In genomic region chr4:40550900-40551546, GRCh38 we compare ENCODE assay signal across 8 cellular contexts.
A peak's percentile ranks its signal among the peaks of the same experiment; 100 is the strongest.
DNase-seq lines count a peak whose midpoint lies in the region; ATAC-seq, FAIRE-seq and TF ChIP-seq lines count a peak whose summit lies in the region.

No MANE protein-coding gene starts in this region.

- H3K4me2 ChIP-seq in H1 (ENCODE audit: insufficient read depth in 1 of 2, low read depth in 2 of 2, low read length in 2 of 2) = no peak overlapping the region

- no peaks in the 10 kb centered on the region for H3K23me2 ChIP-seq in H1 (ENCODE audit: low read depth, low read length)

- peaks cover 16% of the 10 kb centered on the region for H3K79me1 ChIP-seq in H1 (ENCODE audit: low read depth, low read length)

- H4K91ac ChIP-seq in H1 (replicated peaks; ENCODE audit: insufficient read length, low read length) = no peak overlapping the region

- peaks cover 27% of the 10 kb centered on the region for H3K4me1 Mint-ChIP-seq in activated CD4-positive, alpha-beta T cell treated with anti-CD3 and anti-CD28 coated beads for 36 hours
- peaks cover 10 to 11% of the 10 kb centered on the region in 2 donors for H3K4me1 Mint-ChIP-seq in natural killer cell

- H3K79me2 ChIP-seq in H1 (ENCODE audit: control insufficient read depth in 1 of 2, insufficient read depth in 2 of 2, low read length in 2 of 2) = peaks cover 0 to 58% of the 10 kb centered on the region in 2 experiments; a peak in 2 of 4 replicates

- no peaks in the 10 kb centered on the region for H3K36me3 Mint-ChIP-seq in activated CD4-positive, alpha-beta T cell treated with anti-CD3 and anti-CD28 coated beads for 36 hours (ENCODE audit: low read depth)
- H3K36me3 Mint-ChIP-seq in natural killer cell = no peaks in the 10 kb centered on the region

- POLR2A ChIA-PET in activated CD4-positive, alpha-beta T cell treated with anti-CD3 and anti-CD28 coated beads for 36 hours (lab: Charles Lee) = interaction anchor here (0.6 kb wide), 2 partner anchors 12 to 893 kb away, joined by 3 to 4 read pairs; no protein-coding TSS in a partner anchor
- POLR2A ChIA-PET in H1 (lab: Charles Lee; ENCODE audit: partially characterized antibody) = interaction anchor here (0.6 kb wide), 1 partner anchor 332 kb away, joined by 3 read pairs; no protein-coding TSS in a partner anchor

- H4K5ac ChIP-seq in H1 (ENCODE audit: insufficient read length, low read depth, low read length) = no peak overlapping the region

- H3K4me1 ChIP-seq in H1 (replicated peaks in 1 of 4; ENCODE audit: control insufficient read depth in 3 of 4, insufficient read depth in 4 of 4, low read length in 3 of 4) = peaks cover 3 to 12% (median 5%) of the 10 kb centered on the region in 4 experiments; a peak in 5 of 7 replicates

- intact Hi-C loops in activated CD4-positive, alpha-beta T cell treated with anti-CD3 and anti-CD28 coated beads for 36 hours (cut with DNase I, micrococcal nuclease) = loop anchor here (1.0 to 10.0 kb wide), 4 partner anchors 86 to 171 kb away; no protein-coding TSS in a partner anchor
- intact Hi-C loops in natural killer cell (cut with micrococcal nuclease) = no loop called here

- H3K56ac ChIP-seq in H1 (replicated peaks; ENCODE audit: insufficient read length, low read depth, low read length) = no peak overlapping the region

- no peaks in the 10 kb centered on the region for H3K27me3 Mint-ChIP-seq in activated CD4-positive, alpha-beta T cell treated with anti-CD3 and anti-CD28 coated beads for 36 hours
- H3K27me3 Mint-ChIP-seq in natural killer cell (ENCODE audit: low read depth in 2 of 2) = no peaks in the 10 kb centered on the region

- H3K18ac ChIP-seq in H1 (ENCODE audit: extremely low read depth, low read length) = no peak overlapping the region

- no peak for FAIRE-seq in H1 (lab: Jason Lieb, UNC)

- peaks cover 0 to 9% of the 10 kb centered on the region in 2 experiments for H4K20me1 ChIP-seq in H1 (replicated peaks in 1 of 2; ENCODE audit: control insufficient read depth in 1 of 2, insufficient read depth in 2 of 2, low read length in 2 of 2)

- no peaks in the 10 kb centered on the region for H3K9me3 ChIP-seq in H1 (ENCODE audit: insufficient read depth in 2 of 2, low read depth in 1 of 2, low read length in 1 of 2)

- peaks cover 2 to 12% (median 6%) of the 10 kb centered on the region in 4 experiments; a peak in 7 of 8 replicates for H3K36me3 ChIP-seq in H1 (ENCODE audit: control insufficient read depth in 2 of 4, insufficient read depth in 4 of 4, low read length in 3 of 4)

- no peak overlapping the region for H2BK5ac ChIP-seq in H1 (ENCODE audit: low read depth, low read length)

- H4K8ac ChIP-seq in H1 (ENCODE audit: extremely low read depth, insufficient read depth, low read length) = no peak overlapping the region

- peak overlapping the region; percentile 84 for H3K27ac ChIP-seq in HL-60 (replicated peaks)
- no peak overlapping the region for H3K27ac ChIP-seq in H1 (ENCODE audit: low read depth, low read length)

- no peak for TF ChIP-seq EP300 in H1 (IDR thresholded peaks at IDR 0.05; ENCODE audit: borderline replicate concordance in 1 of 2, low read depth in 2 of 2, low read length in 2 of 2)

- H3K23ac ChIP-seq in H1 (ENCODE audit: insufficient read length) = no peak overlapping the region

- H3K9ac ChIP-seq in H1 (replicated peaks in 1 of 4; ENCODE audit: extremely low read depth in 1 of 4, low read depth in 3 of 4, low read length in 3 of 4) = no peak overlapping the region

- no peak overlapping the region for H2AFZ ChIP-seq in H1 (ENCODE audit: low read length)

- no peak overlapping the region for H2BK120ac ChIP-seq in H1 (replicated peaks; ENCODE audit: low read depth, low read length)

- H3K4me3 Mint-ChIP-seq in activated CD4-positive, alpha-beta T cell treated with anti-CD3 and anti-CD28 coated beads for 36 hours = peak overlapping the region; percentile 55
- peak overlapping the region; percentile 84 for H3K4me3 Mint-ChIP-seq in natural killer cell

- CTCF ChIA-PET in activated CD4-positive, alpha-beta T cell treated with anti-CD3 and anti-CD28 coated beads for 36 hours (lab: Charles Lee) = interaction anchor here (0.6 to 0.7 kb wide), 2 partner anchors 725 to 1627 kb away, joined by 4 read pairs; no protein-coding TSS in a partner anchor
- CTCF ChIA-PET in H1 (lab: Charles Lee; ENCODE audit: partially characterized antibody) = interaction anchor here (0.6 to 1.6 kb wide), 5 partner anchors 10 to 397 kb away, joined by 3 to 7 read pairs (median 4); no protein-coding TSS in a partner anchor

- no peak overlapping the region for H2BK15ac ChIP-seq in H1 (ENCODE audit: low read length)

- no peak overlapping the region for H2BK20ac ChIP-seq in H1 (ENCODE audit: low read length)

- H3K9me3 Mint-ChIP-seq in activated CD4-positive, alpha-beta T cell treated with anti-CD3 and anti-CD28 coated beads for 36 hours (ENCODE audit: low read depth) = no peaks in the 10 kb centered on the region
- no peaks in the 10 kb centered on the region for H3K9me3 Mint-ChIP-seq in natural killer cell

- WGBS in H1 (ENCODE audit: extremely low coverage in 1 of 2, insufficient coverage in 1 of 2, insufficient read length in 1 of 2, insufficient replicate concordance in 2 of 2, low coverage in 1 of 2, low lambda C conversion rate in 2 of 2, missing lambda C conversion rate in 1 of 2), 2 experiments = 79% methylated on average over 5 of the region's 5 CpGs; no CpG with 5 or more reads in 1 of the 2 experiments

- H3K27ac Mint-ChIP-seq in activated CD4-positive, alpha-beta T cell treated with anti-CD3 and anti-CD28 coated beads for 36 hours = peak overlapping the region; percentile 52
- H3K27ac Mint-ChIP-seq in natural killer cell = peak overlapping the region; percentile 77 to 85

- peak; percentile 48 for ATAC-seq in activated CD4-positive, alpha-beta T cell treated with anti-CD3 and anti-CD28 coated beads for 36 hours
- ATAC-seq in GM21367 (IDR thresholded peaks at IDR 0.05; ENCODE audit: unreplicated experiment) = peak; percentile 63
- ATAC-seq in natural killer cell = peak; percentile 47 to 66 (median 55)

- TF ChIP-seq CTCF in HL-60 (IDR thresholded peaks at IDR 0.05; ENCODE audit: insufficient read depth, low read length) = no peak
- peak in 2 of 3 experiments; percentile 25 to 44; a peak in 2 of 4 replicates for TF ChIP-seq CTCF in H1 (IDR thresholded peaks at IDR 0.05; ENCODE audit: control extremely low read depth in 1 of 3, insufficient read depth in 1 of 3, low read depth in 1 of 3, low read length in 3 of 3)
- no peak for TF ChIP-seq CTCF in natural killer cell (IDR thresholded peaks at IDR 0.05)

- H2BK12ac ChIP-seq in H1 (ENCODE audit: low read depth, low read length) = no peak overlapping the region

- in situ Hi-C loops in SK-MEL-5 (cut with HindIII; ENCODE audit: low pct_unique_long_range_greater_than_20kb, low sequenced_read_pairs) = no loop called here

- peak; percentile 20 for DNase-seq in activated CD4-positive, alpha-beta T cell treated with anti-CD3 and anti-CD28 coated beads for 36 hours
- no peak for DNase-seq in activated CD4-positive, alpha-beta T cell treated with anti-CD3 and anti-CD28 coated beads, Interleukin-2, amount 50 U/mL, for 48 hours
- DNase-seq in HL-60 (ENCODE audit: low read depth in 1 of 2, low spot score in 1 of 2) (peak; percentile 58 to 61), SK-MEL-5 (ENCODE audit: low read depth, low spot score) (peak; percentile 58), H1 (ENCODE audit: low read depth in 1 of 2, low spot score in 2 of 2) (no peak), natural killer cell (no peak), HCEC 1CT (no peak)

- TF ChIP-seq RAD21 in H1 (IDR thresholded peaks at IDR 0.05 in 1 of 2, conservative IDR thresholded peaks at IDR 0.05 in 1 of 2; ENCODE audit: low read depth in 2 of 2, low read length in 2 of 2) = peak; percentile 21 to 46; a peak in 3 of 4 replicates

- H3K4me3 ChIP-seq in HL-60 (replicated peaks; ENCODE audit: insufficient read depth, low read length) (peak overlapping the region; percentile 14), H1 (ENCODE audit: extremely low read depth in 1 of 4, insufficient read depth in 2 of 4, low read depth in 3 of 4, low read length in 4 of 4) (no peak overlapping the region)

- H3K14ac ChIP-seq in H1 (ENCODE audit: insufficient read length) = no peak overlapping the region

- TF ChIP-seq POLR2A in H1 (IDR thresholded peaks at IDR 0.05; ENCODE audit: control extremely low read depth in 1 of 2, low read depth in 2 of 2, low read length in 2 of 2) = no peak

- no peak overlapping the region for H3K4ac ChIP-seq in H1 (replicated peaks; ENCODE audit: insufficient read length, low read depth, low read length)

- H2AK5ac ChIP-seq in H1 (ENCODE audit: low read depth, low read length) = no peak overlapping the region

- H3K27me3 ChIP-seq in HL-60 (ENCODE audit: insufficient read depth, poor library complexity, severe bottlenecking) (no peaks in the 10 kb centered on the region), H1 (replicated peaks in 1 of 4; ENCODE audit: control insufficient read depth in 3 of 4, extremely low read depth in 1 of 4, insufficient read depth in 3 of 4, low read length in 3 of 4) (no peaks in the 10 kb centered on the region)

TF ChIP-seq in H1, 55 proteins besides CTCF, POLR2A, EP300 and RAD21:
- TF ChIP-seq TAF1 (IDR thresholded peaks at IDR 0.05; ENCODE audit: low read depth, low read length) (no peak), EZH2 (IDR thresholded peaks at IDR 0.05; ENCODE audit: low read depth, low read length, severe bottlenecking) (no peak), PHF8 (conservative IDR thresholded peaks at IDR 0.05; ENCODE audit: low read depth, low read length) (no peak)
TF ChIP-seq in H1: peak in this region for 0.

Comparison
In these comparisons a context has a peak if more than half of its experiments do, and no peak if none do; other contexts are left out.
1. DNase-seq: peak in activated CD4-positive, alpha-beta T cell treated with anti-CD3 and anti-CD28 coated beads for 36 hours (single experiment), HL-60 (2 of 2) and SK-MEL-5 (single experiment); none in activated CD4-positive, alpha-beta T cell treated with anti-CD3 and anti-CD28 coated beads, Interleukin-2, amount 50 U/mL, for 48 hours (0 of 2), H1 (0 of 2), natural killer cell (single experiment) and HCEC 1CT (single experiment).
2. CTCF ChIP-seq: peak in H1 (2 of 3); none in HL-60 (single experiment) and natural killer cell (single experiment).
3. Peak in every context shown above with its lines, with median percentiles within 50 percentile points of each other: ATAC-seq.